ENCODE assay signal across 10 cellular contexts in genomic region chr12:33427071-33427470, GRCh38. TPM values are rescaled to one million over a fixed set of nuclear protein-coding genes. Genes with fewer than 3 reads are reported as not detected.
DNase-seq lines count a peak whose midpoint lies in the region; ATAC-seq and TF ChIP-seq lines count a peak whose summit lies in the region.
"Had no signal": no experiment of that assay in that cellular context is flagged by ENCODE, and none has a peak within 500 bp of the region (broad histone marks: within the 10 kb centered on the region; RNA-seq: fewer than 3 reads in every experiment).

No MANE protein-coding gene starts in this region.

- no peaks in the 10 kb centered on the region for H3F3A ChIP-seq in PC-9 (ENCODE audit: insufficient read depth, low read depth)

- no peaks in the 10 kb centered on the region for H3K27me3 Mint-ChIP-seq in T-helper 17 cell
- H3K27me3 Mint-ChIP-seq: activated B cell treated with CpG ODN at 0.5 μM for 24 hours had no signal

- no peaks in the 10 kb centered on the region for H4K20me1 ChIP-seq in PC-9 (ENCODE audit: insufficient read depth)

- H3K9me3 ChIP-seq in PC-9 (ENCODE audit: insufficient read depth, low read depth) (no peaks in the 10 kb centered on the region; the same call in 1 of the 2 replicates), T-helper 17 cell (ENCODE audit: control insufficient read depth, low read length, poor library complexity, severe bottlenecking) (no peaks in the 10 kb centered on the region)
- no peaks in the 10 kb centered on the region for H3K9me3 ChIP-seq in effector memory CD4-positive, alpha-beta T cell (ENCODE audit: control insufficient read depth, low read length)

- H3K4me3 Mint-ChIP-seq in T-helper 17 cell, result no peak overlapping the region
- H3K4me3 Mint-ChIP-seq: activated B cell treated with CpG ODN at 0.5 μM for 24 hours had no signal

- DNase-seq in PC-9 (no peak), left colon (no peak), CD1c-positive myeloid dendritic cell (ENCODE audit: extremely low spot score) (no peak), T-helper 17 cell (no peak)
- DNase-seq in effector memory CD4-positive, alpha-beta T cell, result no peak
- DNase-seq: activated B cell treated with CpG ODN at 0.5 μM for 24 hours, amygdala had no signal

- ATAC-seq in GM19043 (IDR thresholded peaks at IDR 0.05; ENCODE audit: low read depth, unreplicated experiment) (peak; percentile 81), HG03354 (IDR thresholded peaks at IDR 0.05; ENCODE audit: poor library complexity, severe bottlenecking, unreplicated experiment) (peak; percentile 95), left colon (peak; percentile 38), HG03025 (IDR thresholded peaks at IDR 0.05; ENCODE audit: low FRiP score, unreplicated experiment) (no peak), T-helper 17 cell (no peak)

- POLR2A ChIA-PET in PC-9 (lab: Charles Lee; ENCODE audit: unreplicated experiment), result no interaction called here

- no peak overlapping the region for H3K27ac ChIP-seq in PC-9
- no peak overlapping the region for H3K27ac ChIP-seq in effector memory CD4-positive, alpha-beta T cell (ENCODE audit: insufficient read depth, low read length, poor library complexity, severe bottlenecking)

- no peaks in the 10 kb centered on the region for H3K36me3 Mint-ChIP-seq in T-helper 17 cell (ENCODE audit: low read depth)

- TF ChIP-seq CTCF in PC-9 (conservative IDR thresholded peaks at IDR 0.05), result peak; percentile 30; the same call in 1 of the 2 replicates

- H3K9me2 ChIP-seq in PC-9 (ENCODE audit: insufficient read depth), result no peaks in the 10 kb centered on the region

- H3K79me2 ChIP-seq in PC-9 (ENCODE audit: low read depth), result no peaks in the 10 kb centered on the region

- H3K27ac Mint-ChIP-seq in T-helper 17 cell, result no peak overlapping the region
- H3K27ac Mint-ChIP-seq: activated B cell treated with CpG ODN at 0.5 μM for 24 hours had no signal

- intact Hi-C loops in PC-9 (cut with micrococcal nuclease; ENCODE audit: unreplicated experiment), result loop anchor here (1.0 kb wide), 1 partner anchor 595 kb away; the partner anchor contains the start of gene ALG10
- intact Hi-C loops in left colon (cut with DNase I, micrococcal nuclease), result no loop called here

- H3K4me2 ChIP-seq in PC-9, result no peak overlapping the region

- H3K36me3 ChIP-seq in PC-9 (ENCODE audit: low read depth), result no peaks in the 10 kb centered on the region
- H3K36me3 ChIP-seq in effector memory CD4-positive, alpha-beta T cell (ENCODE audit: control insufficient read depth, insufficient read depth, low read length), result no peaks in the 10 kb centered on the region

- H3K27me3 ChIP-seq in PC-9 (ENCODE audit: insufficient read depth, low read depth), result no peaks in the 10 kb centered on the region
- no peaks in the 10 kb centered on the region for H3K27me3 ChIP-seq in effector memory CD4-positive, alpha-beta T cell (replicated peaks; ENCODE audit: control insufficient read depth, insufficient read depth, low read length, poor library complexity, severe bottlenecking)

- no peaks in the 10 kb centered on the region for H3K4me1 Mint-ChIP-seq in T-helper 17 cell
- H3K4me1 Mint-ChIP-seq: activated B cell treated with CpG ODN at 0.5 μM for 24 hours had no signal

- H3K4me1 ChIP-seq in PC-9 (replicated peaks; ENCODE audit: insufficient read depth), result no peaks in the 10 kb centered on the region
- no peaks in the 10 kb centered on the region for H3K4me1 ChIP-seq in effector memory CD4-positive, alpha-beta T cell (ENCODE audit: control insufficient read depth, insufficient read depth, low read length, poor library complexity, severe bottlenecking)

- CTCF ChIA-PET in PC-9 (lab: Charles Lee), result interaction anchor here (0.6 kb wide), 1 partner anchor 1064 kb away, joined by 3 read pairs; no protein-coding TSS in a partner anchor

- no TSS peak for BruUV-seq in PC-9 (replicated peaks; lab: Mats Ljungman, UMichigan)

- H3K4me3 ChIP-seq in PC-9, result no peak overlapping the region
- H3K4me3 ChIP-seq in effector memory CD4-positive, alpha-beta T cell (ENCODE audit: insufficient read depth, low read depth, low read length, poor library complexity, severe bottlenecking), result no peak overlapping the region

- H2AFZ ChIP-seq in PC-9, result no peak overlapping the region

RNA-seq across cellular contexts. Expression of gene SYT10, which starts 12.5 kb away (rescaled TPM):
- total RNA-seq in PC-9 (2021) (not detected in 2 replicates), left colon (under 1 TPM; 0.31 to 0.34 TPM), T-helper 17 cell (not detected)
- total RNA-seq: activated B cell treated with CpG ODN at 0.5 μM for 24 hours had no signal

Comparison
In these comparisons a context has a peak if more than half of its experiments do, and no peak if none do; other contexts are left out.
1. ATAC-seq: peak in GM19043 (single experiment), HG03354 (single experiment) and left colon (single experiment); none in HG03025 (single experiment) and T-helper 17 cell (single experiment).